Comparison of ENCODE assay signal across 10 cellular contexts in the genomic region with DNA sequence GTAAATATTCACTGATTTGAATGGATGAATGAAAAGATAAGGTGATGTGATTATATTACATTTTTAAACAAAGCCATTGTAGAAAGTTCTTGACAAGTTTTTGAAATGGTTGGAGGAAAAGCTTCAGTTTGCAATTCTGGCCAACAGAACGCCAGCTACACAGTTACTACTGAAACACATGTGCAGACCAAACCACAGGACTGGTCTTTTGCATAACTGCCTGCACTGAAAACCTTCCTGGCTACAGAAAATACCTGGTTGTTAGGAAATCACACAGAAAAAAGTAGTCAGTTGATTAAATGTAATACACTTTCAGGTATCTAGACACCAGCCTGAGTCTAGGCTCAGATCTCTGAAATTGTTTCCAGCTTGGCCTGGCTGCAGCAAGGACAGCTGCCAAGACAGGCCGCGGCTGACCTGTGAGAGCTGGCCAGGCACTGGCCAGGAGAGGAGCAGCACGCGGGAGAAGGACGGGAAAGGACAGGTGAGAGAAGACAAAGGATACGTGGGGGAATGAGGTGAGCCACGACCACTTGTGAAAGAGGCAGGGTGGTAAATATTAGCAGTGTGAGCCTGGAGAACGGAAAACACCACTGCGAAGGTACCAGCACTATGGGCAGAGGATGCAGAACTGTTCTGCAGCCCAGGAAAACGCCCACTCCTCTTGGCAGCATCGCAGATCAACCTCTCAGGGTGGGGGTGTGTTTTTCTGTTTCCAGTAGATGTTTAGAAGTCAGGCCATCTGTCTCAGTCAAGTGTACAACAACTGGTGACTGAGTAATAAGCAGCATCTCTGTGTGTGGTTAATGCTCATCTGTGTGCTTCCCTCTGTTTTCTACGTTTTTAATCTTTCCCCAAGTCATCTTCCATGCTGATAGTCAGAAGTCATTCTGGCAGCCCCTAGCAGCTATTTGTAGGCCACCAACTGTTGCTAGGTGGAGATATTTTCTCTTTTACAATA.
A peak's percentile ranks its signal among the peaks of the same experiment; 100 is the strongest.
DNase-seq lines count a peak whose midpoint lies in the region; ATAC-seq and TF ChIP-seq lines count a peak whose summit lies in the region.
"Had no signal": no experiment of that assay in that cellular context is flagged by ENCODE, and none has a peak within 500 bp of the region (broad histone marks: within the 10 kb centered on the region; RNA-seq: fewer than 3 reads in every experiment).

No MANE protein-coding gene starts in this region.

- peak; percentile 42 for DNase-seq in NCI-H748 (lab: John Stamatoyannopoulos, UW; ENCODE audit: unreplicated experiment)
- no peak for DNase-seq in NCI-H748 treated with DMSO at 0.1 percent for 48 hours (lab: John Stamatoyannopoulos, UW)
- peak; percentile 10 for DNase-seq in colonic mucosa
- DNase-seq in activated CD4-positive, alpha-beta T cell treated with anti-CD3 and anti-CD28 coated beads, Interleukin-2, amount 10 ng/mL, durations not matched to agents 7 days and 5 days = no peak
- no peak for DNase-seq in iPS-NIHi7 (ENCODE audit: extremely low spot score)
- DNase-seq: activated gamma-delta T cell had no signal

- H3K27me3 ChIP-seq in colonic mucosa (no peaks in the 10 kb centered on the region), skeletal muscle satellite cell (ENCODE audit: control insufficient read depth, insufficient read depth, low read length) (no peaks in the 10 kb centered on the region)
- H3K27me3 ChIP-seq: SJSA1 had no signal

- H3K4me3 Mint-ChIP-seq in activated CD4-positive, alpha-beta T cell treated with anti-CD3 and anti-CD28 coated beads, Interleukin-2, amount 10 ng/mL, durations not matched to agents 7 days and 5 days = no peak overlapping the region

- no peak overlapping the region for H3K9ac ChIP-seq in colonic mucosa (ENCODE audit: low read depth in 2 of 2, low read length in 2 of 2)
- H3K9ac ChIP-seq in skeletal muscle satellite cell (ENCODE audit: low read depth, low read length) = no peak overlapping the region

- POLR2A ChIA-PET in activated CD4-positive, alpha-beta T cell treated with anti-CD3 and anti-CD28 coated beads, Interleukin-2, amount 10 ng/mL, durations not matched to agents 7 days and 5 days (lab: Charles Lee) = no interaction called here

- CTCF ChIA-PET in activated CD4-positive, alpha-beta T cell treated with anti-CD3 and anti-CD28 coated beads, Interleukin-2, amount 10 ng/mL, durations not matched to agents 7 days and 5 days (lab: Charles Lee) = no interaction called here

- peaks cover 35% of the 10 kb centered on the region for H3K27me3 Mint-ChIP-seq in activated CD4-positive, alpha-beta T cell treated with anti-CD3 and anti-CD28 coated beads, Interleukin-2, amount 10 ng/mL, durations not matched to agents 7 days and 5 days

- H3K4me3 ChIP-seq in colonic mucosa (no peak overlapping the region), skeletal muscle satellite cell (ENCODE audit: low read length) (no peak overlapping the region)
- H3K4me3 ChIP-seq: SJSA1 had no signal

- H3K36me3 ChIP-seq in colonic mucosa (no peaks in the 10 kb centered on the region), skeletal muscle satellite cell (ENCODE audit: insufficient read depth, low read length) (peaks cover 26% of the 10 kb centered on the region)
- H3K36me3 ChIP-seq: SJSA1 had no signal

- no peaks in the 10 kb centered on the region for H3K4me1 Mint-ChIP-seq in activated CD4-positive, alpha-beta T cell treated with anti-CD3 and anti-CD28 coated beads, Interleukin-2, amount 10 ng/mL, durations not matched to agents 7 days and 5 days

- ATAC-seq in HG03175 (IDR thresholded peaks at IDR 0.05; ENCODE audit: unreplicated experiment) (peak; percentile 54), GM21576 (IDR thresholded peaks at IDR 0.05; ENCODE audit: unreplicated experiment) (no peak)

- H3K9me3 Mint-ChIP-seq in activated CD4-positive, alpha-beta T cell treated with anti-CD3 and anti-CD28 coated beads, Interleukin-2, amount 10 ng/mL, durations not matched to agents 7 days and 5 days = no peaks in the 10 kb centered on the region

- no peaks in the 10 kb centered on the region for H3K4me1 ChIP-seq in colonic mucosa
- peaks cover 61% of the 10 kb centered on the region for H3K4me1 ChIP-seq in skeletal muscle satellite cell (ENCODE audit: control insufficient read depth, insufficient read depth, low read length)

- no peak for TF ChIP-seq CTCF in colonic mucosa (IDR thresholded peaks at IDR 0.05)

- H3K9me3 ChIP-seq in colonic mucosa = no peaks in the 10 kb centered on the region
- no peaks in the 10 kb centered on the region for H3K9me3 ChIP-seq in skeletal muscle satellite cell (replicated peaks; ENCODE audit: low read length)
- H3K9me3 ChIP-seq: SJSA1 had no signal

- intact Hi-C loops in colonic mucosa (cut with DNase I) = no loop called here

- no peaks in the 10 kb centered on the region for H3K36me3 Mint-ChIP-seq in activated CD4-positive, alpha-beta T cell treated with anti-CD3 and anti-CD28 coated beads, Interleukin-2, amount 10 ng/mL, durations not matched to agents 7 days and 5 days (ENCODE audit: low read depth)

- H3K4me2 ChIP-seq in skeletal muscle satellite cell (ENCODE audit: low read length) = peak overlapping the region; percentile 2

- no peak overlapping the region for H3K27ac ChIP-seq in colonic mucosa
- H3K27ac ChIP-seq: SJSA1 had no signal

- no peak overlapping the region for H3K27ac Mint-ChIP-seq in activated CD4-positive, alpha-beta T cell treated with anti-CD3 and anti-CD28 coated beads, Interleukin-2, amount 10 ng/mL, durations not matched to agents 7 days and 5 days

Comparison
In these comparisons a context has a peak if more than half of its experiments do, and no peak if none do; other contexts are left out.
1. DNase-seq: peak in NCI-H748 (single experiment) and colonic mucosa (single experiment); none in NCI-H748 treated with DMSO at 0.1 percent for 48 hours (single experiment), activated CD4-positive, alpha-beta T cell treated with anti-CD3 and anti-CD28 coated beads, Interleukin-2, amount 10 ng/mL, durations not matched to agents 7 days and 5 days (single experiment) and iPS-NIHi7 (single experiment).